Comparison of ENCODE assay signal across 10 cellular contexts in the genomic region with DNA sequence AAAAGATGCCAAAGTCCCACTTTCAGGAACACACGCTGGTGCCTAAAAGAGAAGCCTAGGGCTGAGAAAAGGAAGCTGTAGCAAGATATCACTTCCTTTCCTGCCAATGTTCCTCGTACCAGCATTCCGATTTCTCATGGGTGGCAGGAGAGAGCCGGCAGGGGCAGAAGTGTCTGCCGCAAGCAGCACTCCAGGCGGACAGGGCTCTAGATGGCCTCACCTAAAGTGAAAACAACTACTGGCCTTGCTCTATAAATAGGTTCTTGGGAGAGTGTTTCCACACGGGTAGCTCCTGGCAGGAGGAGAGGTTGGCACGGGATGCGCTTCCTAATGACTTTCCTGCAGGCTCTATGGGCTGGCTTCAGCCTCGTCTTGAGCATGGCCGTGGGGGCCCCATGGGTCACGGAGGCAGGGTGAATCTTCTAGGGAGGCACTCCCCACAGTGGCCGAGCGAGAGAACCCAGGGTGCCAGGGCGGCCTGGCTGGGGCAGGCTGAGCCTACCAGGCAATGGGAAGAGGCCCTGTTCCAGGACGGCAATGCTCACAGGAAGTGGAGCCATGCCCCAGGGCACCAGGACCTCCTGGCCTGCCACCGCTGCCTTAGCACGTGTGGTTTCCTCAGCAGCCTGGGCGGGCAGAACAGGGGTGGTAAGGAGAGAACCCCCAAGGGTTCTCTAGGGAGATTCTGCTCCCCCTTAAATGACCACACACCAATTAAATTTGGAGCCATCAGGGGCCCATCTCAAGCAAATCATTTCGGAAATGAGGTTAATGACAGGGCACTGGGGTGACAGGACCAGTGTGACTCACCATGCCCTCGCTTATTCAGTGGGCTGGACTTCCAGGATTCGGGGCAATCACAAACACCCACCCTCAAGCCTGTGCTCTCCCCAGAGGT. TPM values are rescaled to one million over a fixed set of nuclear protein-coding genes. Genes with fewer than 3 reads are reported as not detected.
DNase-seq lines count a peak whose midpoint lies in the region; ATAC-seq, FAIRE-seq and TF ChIP-seq lines count a peak whose summit lies in the region.
"Had no signal": no experiment of that assay in that cellular context is flagged by ENCODE, and none has a peak within 500 bp of the region (broad histone marks: within the 10 kb centered on the region; RNA-seq: fewer than 3 reads in every experiment).

No MANE protein-coding gene starts in this region.

- no peaks in the 10 kb centered on the region for H3K9me3 ChIP-seq in lower lobe of right lung

- H3K27me3 ChIP-seq in lower lobe of right lung (ENCODE audit: low read depth), result no peaks in the 10 kb centered on the region
- H3K27me3 ChIP-seq: cardiac muscle cell had no signal

- H3K4me3 Mint-ChIP-seq in chondrocyte (ENCODE audit: unreplicated experiment), result no peak overlapping the region

- peak overlapping the region; percentile 76 for H3K27ac ChIP-seq in lower lobe of right lung
- peak overlapping the region; percentile 49 for H3K27ac ChIP-seq in substantia nigra (ENCODE audit: low read depth, low read length, poor library complexity, severe bottlenecking)
- H3K27ac ChIP-seq: cardiac muscle cell had no signal

- no peak overlapping the region for H3K4me3 ChIP-seq in lower lobe of right lung
- H3K4me3 ChIP-seq: cardiac muscle cell had no signal

- peaks cover 11% of the 10 kb centered on the region for H3K4me1 Mint-ChIP-seq in chondrocyte (ENCODE audit: low read depth)

- ATAC-seq in lower lobe of right lung (peak; percentile 70 to 83), GM19463 (IDR thresholded peaks at IDR 0.05; ENCODE audit: unreplicated experiment) (no peak)
- ATAC-seq in activated naive CD4-positive, alpha-beta T cell treated with anti-CD3 and anti-CD28 coated beads, Interleukin-2, amount 50 U/mL, for 72 hours, result no peak

- FAIRE-seq in frontal cortex (lab: Jason Lieb, UNC), result no peak

- no peaks in the 10 kb centered on the region for H3K9me3 Mint-ChIP-seq in chondrocyte (ENCODE audit: low read depth)
- H3K9me3 Mint-ChIP-seq in activated naive CD4-positive, alpha-beta T cell treated with anti-CD3 and anti-CD28 coated beads, Interleukin-2, amount 50 U/mL, for 72 hours, result no peaks in the 10 kb centered on the region

- DNase-seq in NOMO-1 treated with dmso at 0.1 percent for 144 hours (lab: John Stamatoyannopoulos, UW; ENCODE audit: unreplicated experiment) (peak; percentile 5), chondrocyte (ENCODE audit: low spot score) (no peak), lower lobe of right lung (peak; percentile 70), substantia nigra (lab: John Stamatoyannopoulos, UW) (peak in 9 of 49 donors; percentile 11 to 77 (median 47)), frontal cortex (ENCODE audit: low spot score in 2 of 2) (no peak), cortex of kidney (lab: John Stamatoyannopoulos, UW) (no peak)
- no peak for DNase-seq in activated naive CD4-positive, alpha-beta T cell treated with anti-CD3 and anti-CD28 coated beads, Interleukin-2, amount 50 U/mL, for 72 hours (ENCODE audit: low spot score in 2 of 2)
- DNase-seq: NCI-H1092 had no signal

- no peaks in the 10 kb centered on the region for H3K27me3 Mint-ChIP-seq in chondrocyte (ENCODE audit: low read depth)

- no peaks in the 10 kb centered on the region for H3K36me3 ChIP-seq in lower lobe of right lung
- H3K36me3 ChIP-seq: cardiac muscle cell had no signal

- TF ChIP-seq CTCF in chondrocyte (IDR thresholded peaks at IDR 0.05) (no peak), lower lobe of right lung (IDR thresholded peaks at IDR 0.05) (no peak)

- intact Hi-C loops in lower lobe of right lung (cut with DNase I), result no loop called here

- peaks cover 31% of the 10 kb centered on the region for H3K4me1 ChIP-seq in lower lobe of right lung

- H3K36me3 Mint-ChIP-seq in chondrocyte (ENCODE audit: low read depth), result no peaks in the 10 kb centered on the region
- no peaks in the 10 kb centered on the region for H3K36me3 Mint-ChIP-seq in activated naive CD4-positive, alpha-beta T cell treated with anti-CD3 and anti-CD28 coated beads, Interleukin-2, amount 50 U/mL, for 72 hours

- peak overlapping the region; percentile 54 for H3K27ac Mint-ChIP-seq in chondrocyte (ENCODE audit: unreplicated experiment)
- peak overlapping the region in 1 of 2 donors; percentile 13 for H3K27ac Mint-ChIP-seq in activated naive CD4-positive, alpha-beta T cell treated with anti-CD3 and anti-CD28 coated beads, Interleukin-2, amount 50 U/mL, for 72 hours

RNA-seq across cellular contexts. Expression of a gene that starts 14.6 kb away (rescaled TPM):
- 32.5 to 33.6 TPM (median 33.3 TPM) in 3 replicates for total RNA-seq in chondrocyte
- total RNA-seq in lower lobe of right lung, result 28.8 TPM
- total RNA-seq in frontal cortex, result 8.6 TPM
- 10 to 100 TPM; 10.8 to 17.5 TPM for total RNA-seq in activated naive CD4-positive, alpha-beta T cell treated with anti-CD3 and anti-CD28 coated beads, Interleukin-2, amount 50 U/mL, for 72 hours

Comparison
In these comparisons a context has a peak if more than half of its experiments do, and no peak if none do; other contexts are left out.
1. DNase-seq: peak in NOMO-1 treated with dmso at 0.1 percent for 144 hours (single experiment) and lower lobe of right lung (single experiment); none in chondrocyte (single experiment), frontal cortex (0 of 2), cortex of kidney (single experiment) and activated naive CD4-positive, alpha-beta T cell treated with anti-CD3 and anti-CD28 coated beads, Interleukin-2, amount 50 U/mL, for 72 hours (0 of 2).
2. ATAC-seq: peak in lower lobe of right lung (2 of 2); none in activated naive CD4-positive, alpha-beta T cell treated with anti-CD3 and anti-CD28 coated beads, Interleukin-2, amount 50 U/mL, for 72 hours (0 of 2) and GM19463 (single experiment).